ENCODE assay signal across 12 cellular contexts in genomic region chr11:121417607-121418006, GRCh38. TPM values are rescaled to one million over a fixed set of nuclear protein-coding genes. Genes with fewer than 3 reads are reported as not detected.
DNase-seq lines count a peak whose midpoint lies in the region; ATAC-seq, FAIRE-seq and TF ChIP-seq lines count a peak whose summit lies in the region.
"Had no signal": no experiment of that assay in that cellular context is flagged by ENCODE, and none has a peak within 500 bp of the region (broad histone marks: within the 10 kb centered on the region; RNA-seq: fewer than 3 reads in every experiment).

No MANE protein-coding gene starts in this region.

- H3K27ac ChIP-seq in BLaER1 treated with 17β-estradiol and CSF1 and Interleukin-3, amounts not matched to agents 10 nM and 100 nM = peak overlapping the region; percentile 79 to 97 (median 89); a peak in 21 of 22 replicates
- H3K27ac ChIP-seq in KOPT-K1 (ENCODE audit: low read depth, low read length, poor library complexity, severe bottlenecking) (peak overlapping the region; percentile 52), K562 (ENCODE audit: extremely low read depth, low read depth, low read length) (no peak overlapping the region)

- no peaks in the 10 kb centered on the region for H3K36me3 ChIP-seq in BLaER1 treated with 17β-estradiol and CSF1 and Interleukin-3, amounts not matched to agents 10 nM and 100 nM
- H3K36me3 ChIP-seq in KOPT-K1 (ENCODE audit: insufficient read depth, low read length) (no peaks in the 10 kb centered on the region), K562 (ENCODE audit: control insufficient read depth, insufficient read depth, low read length) (no peaks in the 10 kb centered on the region)

- peaks cover 4% of the 10 kb centered on the region for H3K27me3 Mint-ChIP-seq in nephron (ENCODE audit: low read depth)

- peaks cover 0 to 18% (median 3%) of the 10 kb centered on the region in 11 experiments; a peak in 7 of 22 replicates for H3K9me3 ChIP-seq in BLaER1 treated with 17β-estradiol and CSF1 and Interleukin-3, amounts not matched to agents 10 nM and 100 nM (replicated peaks in 1 of 11)
- no peaks in the 10 kb centered on the region for H3K9me3 ChIP-seq in KOPT-K1 (ENCODE audit: insufficient read depth, low read length, poor library complexity, severe bottlenecking)
- H3K9me3 ChIP-seq in K562 (replicated peaks; ENCODE audit: control insufficient read depth, insufficient read depth, low read depth, low read length) = no peaks in the 10 kb centered on the region
- H3K9me3 ChIP-seq: Caco-2 had no signal

- no TSS peak for BruUV-seq in K562 (replicated peaks; lab: Mats Ljungman, UMichigan)

- H3K4me2 ChIP-seq in BLaER1 treated with 17β-estradiol and CSF1 and Interleukin-3, amounts not matched to agents 10 nM and 100 nM = peak overlapping the region; percentile 62 to 86 (median 80)
- no peak overlapping the region for H3K4me2 ChIP-seq in K562 (ENCODE audit: insufficient read depth, low read length)

- ATAC-seq in K562 (no peak), GM21423 (IDR thresholded peaks at IDR 0.05; ENCODE audit: unreplicated experiment) (no peak), GM21723 (IDR thresholded peaks at IDR 0.05; ENCODE audit: unreplicated experiment) (no peak)

- 0% methylated on average over 2 of the region's 2 CpGs for WGBS in K562 (ENCODE audit: insufficient coverage, low coverage, missing lambda C conversion rate)

- no peak for TF ChIP-seq EP300 in K562 (IDR thresholded peaks at IDR 0.05; ENCODE audit: low read length)

- H3K27me3 ChIP-seq in BLaER1 treated with 17β-estradiol and CSF1 and Interleukin-3, amounts not matched to agents 10 nM and 100 nM = no peaks in the 10 kb centered on the region
- H3K27me3 ChIP-seq in K562 (ENCODE audit: control insufficient read depth in 2 of 2, insufficient read depth in 2 of 2, low read length in 2 of 2) = peaks cover 0 to 3% of the 10 kb centered on the region in 2 experiments; a peak in 1 of 5 replicates

- POLR2A ChIA-PET in K562 (lab: Yijun Ruan, JAX) = no interaction called here

- TF ChIP-seq POLR2A in K562 (conservative IDR thresholded peaks at IDR 0.05) = no peak

- intact Hi-C loops in K562 (cut with micrococcal nuclease) = no loop called here

- H3K4me1 Mint-ChIP-seq in nephron = peaks cover 22% of the 10 kb centered on the region

- no peak for TF ChIP-seq CTCF in K562 (IDR thresholded peaks at IDR 0.05 in 2 of 3, conservative IDR thresholded peaks at IDR 0.05 in 1 of 3; ENCODE audit: insufficient read depth in 2 of 3, low read depth in 1 of 3, low read length in 3 of 3)
- no peak for TF ChIP-seq CTCF in nephron (IDR thresholded peaks at IDR 0.05; ENCODE audit: unreplicated experiment in 3 of 3)

- peaks cover 69 to 92% (median 83%) of the 10 kb centered on the region in 10 experiments for H3K4me1 ChIP-seq in BLaER1 treated with 17β-estradiol and CSF1 and Interleukin-3, amounts not matched to agents 10 nM and 100 nM
- H3K4me1 ChIP-seq in K562 (replicated peaks in 1 of 2; ENCODE audit: control insufficient read depth in 2 of 2, insufficient read depth in 2 of 2, low read length in 2 of 2) = no peaks in the 10 kb centered on the region; a peak in 1 of 5 replicates
- H3K4me1 ChIP-seq: Caco-2 had no signal

- TF ChIP-seq RAD21 in K562 (CRISPR knock-in tag; conservative IDR thresholded peaks at IDR 0.05 in 1 of 2, IDR thresholded peaks at IDR 0.05 in 1 of 2) = no peak

- H3K9me1 ChIP-seq in K562 (ENCODE audit: control insufficient read depth, insufficient read depth, low read length) = no peaks in the 10 kb centered on the region

- no peaks in the 10 kb centered on the region for H3K9me3 Mint-ChIP-seq in nephron

- peak overlapping the region; percentile 68 to 83 (median 75); a peak in 21 of 22 replicates for H3K9ac ChIP-seq in BLaER1 treated with 17β-estradiol and CSF1 and Interleukin-3, amounts not matched to agents 10 nM and 100 nM
- no peak overlapping the region for H3K9ac ChIP-seq in K562 (ENCODE audit: insufficient read depth in 1 of 2, low read depth in 2 of 2, low read length in 2 of 2)

- H3K4me3 Mint-ChIP-seq in nephron = no peak overlapping the region

- no peak overlapping the region for H2AFZ ChIP-seq in K562 (ENCODE audit: low read depth, low read length)

- no peak for FAIRE-seq in K562 (lab: Jason Lieb, UNC)
- FAIRE-seq: colon, frontal cortex had no signal

- CTCF ChIA-PET in K562 (lab: Yijun Ruan, JAX; ENCODE audit: low intra/inter-chr PET ratio) = no interaction called here

- peak overlapping the region in 2 of 10 experiments; percentile 3 to 6; a peak in 1 of 20 replicates for H3K4me3 ChIP-seq in BLaER1 treated with 17β-estradiol and CSF1 and Interleukin-3, amounts not matched to agents 10 nM and 100 nM
- H3K4me3 ChIP-seq in K562 = no peak overlapping the region

- peak overlapping the region in 2 of 3 experiments; percentile 60 to 66 for H3K27ac Mint-ChIP-seq in nephron

- in situ Hi-C loops in K562 (cut with MboI) = no loop called here

- H3K79me2 ChIP-seq in K562 (ENCODE audit: control insufficient read depth, insufficient read depth, low read length) = no peaks in the 10 kb centered on the region

- H3K36me3 Mint-ChIP-seq in nephron (ENCODE audit: low read depth) = no peaks in the 10 kb centered on the region

- no peak for DNase-seq in K562 (ENCODE audit: extremely low read depth in 1 of 4, low spot score in 3 of 4)
- DNase-seq in mucosa of gallbladder (ENCODE audit: low spot score) = no peak
- no peak for DNase-seq in OCI-M2 (lab: John Stamatoyannopoulos, UW; ENCODE audit: unreplicated experiment)
- DNase-seq: Caco-2, NCI-H748 treated with DMSO at 0.1 percent for 48 hours had no signal

- H4K20me1 ChIP-seq in BLaER1 treated with 17β-estradiol and CSF1 and Interleukin-3, amounts not matched to agents 10 nM and 100 nM = no peaks in the 10 kb centered on the region
- H4K20me1 ChIP-seq in K562 (replicated peaks; ENCODE audit: control insufficient read depth, insufficient read depth, low read length) = no peaks in the 10 kb centered on the region

TF ChIP-seq in K562, 482 proteins besides CTCF, POLR2A, EP300 and RAD21:
- peak; percentile 24; the same call in 1 of the 2 replicates for TF ChIP-seq C11orf30 (IDR thresholded peaks at IDR 0.05; ENCODE audit: low read depth)
- TF ChIP-seq, protein P1, sequence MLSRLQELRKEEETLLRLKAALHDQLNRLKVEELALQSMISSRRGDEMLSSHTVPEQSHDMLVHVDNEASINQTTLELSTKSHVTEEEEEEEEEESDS (CRISPR knock-in tag; IDR thresholded peaks at IDR 0.05) = no peak
- TF ChIP-seq ZNF507 (tag; conservative IDR thresholded peaks at IDR 0.05) = no peak
- peak; percentile 28; the same call in 1 of the 2 replicates for TF ChIP-seq ZNF316 (IDR thresholded peaks at IDR 0.05)

RNA-seq across cellular contexts. Expression of gene SORL1, which starts 34.5 kb away (rescaled TPM):
- 0.63 TPM in 1 of 2 replicates, not detected in the other for total RNA-seq in K562 (2011; cell fraction: chromatin; rRNA removed; ENCODE audit: low replicate concordance)
- total RNA-seq in K562 (2011; cell fraction: nucleolus; rRNA removed) = 0.13 and 0.17 TPM in 2 replicates
- 0.07 TPM in 1 of 2 replicates, not detected in the other for total RNA-seq in K562 (2011; cell fraction: nucleoplasm; rRNA removed)
- total RNA-seq in K562 (2014; rRNA removed) (0.04 TPM in 1 of 2 replicates, not detected in the other), K562 (2014; rRNA removed; fragmentation: Illumina TruSeq; extraction: Trizol) (not detected in 2 replicates), K562 (2015; rRNA removed; fragmentation: Illumina TruSeq; extraction: Trizol) (not detected in 2 replicates), K562 (2021) (0.60 and 0.66 TPM in 2 replicates), mucosa of gallbladder (71.3 TPM)
- polyA plus RNA-seq in K562 (2011; rRNA removed) (0.03 TPM in 1 of 2 replicates, not detected in the other), K562 (2014; fragmentation: Illumina TruSeq; extraction: Trizol) (0.01 TPM in 1 of 2 replicates, not detected in the other), K562 (2014; fragmentation: Nextera tagmentation; extraction: Ambion mirVana) (under 1 TPM in 1 of 2 experiments, not detected in 1; 0.01 TPM), K562 (2014; rRNA removed) (0.01 TPM in 1 of 2 replicates, not detected in the other)
- polyA plus RNA-seq in K562 (2011; cell fraction: cytosol; rRNA removed) = under 0.01 and 0.01 TPM in 2 replicates
- polyA plus RNA-seq in K562 (2011; cell fraction: nucleus; rRNA removed) = 0.06 and 0.13 TPM in 2 replicates
- polyA plus RNA-seq in K562 (2012) = 0.01 and 0.05 TPM in 2 replicates
- 0.06 and 0.07 TPM in 2 replicates for polyA minus RNA-seq in K562 (2011; rRNA and poly(A)+ RNA removed)
- polyA minus RNA-seq in K562 (2011; cell fraction: cytosol; rRNA and poly(A)+ RNA removed) = 1.0 TPM in 1 of 2 replicates, not detected in the other
- polyA minus RNA-seq in K562 (2011; cell fraction: nucleus; rRNA and poly(A)+ RNA removed) = 0.11 TPM in 1 of 2 replicates, not detected in the other

Comparison
In these comparisons a context has a peak if more than half of its experiments do, and no peak if none do; other contexts are left out.
1. H3K9ac ChIP-seq: peak in BLaER1 treated with 17β-estradiol and CSF1 and Interleukin-3, amounts not matched to agents 10 nM and 100 nM (11 of 11); none in K562 (0 of 2).
2. RNA of gene SORL1, which starts 34.5 kb away (total RNA-seq): 71.3 TPM in mucosa of gallbladder (single experiment); 0.04 to 0.66 TPM in K562; every median in the first group is over 10 times any median in the second.